12 cellular contexts compared by ENCODE assay signal in genomic region chr9:1042466-1042865, GRCh38. TPM values are rescaled to one million over a fixed set of nuclear protein-coding genes. Genes with fewer than 3 reads are reported as not detected.
DNase-seq lines count a peak whose midpoint lies in the region; ATAC-seq and TF ChIP-seq lines count a peak whose summit lies in the region.
"Had no signal": no experiment of that assay in that cellular context is flagged by ENCODE, and none has a peak within 500 bp of the region (broad histone marks: within the 10 kb centered on the region; RNA-seq: fewer than 3 reads in every experiment).

No MANE protein-coding gene starts in this region.

- no peak overlapping the region for H3K27ac ChIP-seq in HUES48 (ENCODE audit: low read depth, low read length)

- H3K9me3 ChIP-seq in HUES48 (ENCODE audit: control insufficient read depth, insufficient read depth, low read length) (no peaks in the 10 kb centered on the region), Caco-2 (no peaks in the 10 kb centered on the region)

- no TSS peak for BruUV-seq in Caco-2 (replicated peaks; lab: Mats Ljungman, UMichigan)

- H3K4me1 Mint-ChIP-seq in nephron (peaks cover 6% of the 10 kb centered on the region), Caco-2 (ENCODE audit: low read depth, unreplicated experiment) (no peaks in the 10 kb centered on the region)
- peaks cover 8% of the 10 kb centered on the region for H3K4me1 Mint-ChIP-seq in stimulated activated memory B cell treated with anti-CD40 and anti-IgM and Interleukin-4, amounts not matched to agents 10 μg/mL and 1 μg/mL and 100 μg/mL, for 72 hours

- H3K36me3 Mint-ChIP-seq in nephron (ENCODE audit: low read depth), result no peaks in the 10 kb centered on the region
- H3K36me3 Mint-ChIP-seq in Caco-2 (ENCODE audit: insufficient read depth, unreplicated experiment), result no peaks in the 10 kb centered on the region
- no peaks in the 10 kb centered on the region for H3K36me3 Mint-ChIP-seq in stimulated activated memory B cell treated with anti-CD40 and anti-IgM and Interleukin-4, amounts not matched to agents 10 μg/mL and 1 μg/mL and 100 μg/mL, for 72 hours

- no peak overlapping the region for H3K9ac ChIP-seq in HUES48 (ENCODE audit: low read depth, low read length)

- TF ChIP-seq CTCF in nephron (IDR thresholded peaks at IDR 0.05; ENCODE audit: unreplicated experiment in 3 of 3), result peak; percentile 52 to 68 (median 56)
- TF ChIP-seq CTCF in Caco-2 (IDR thresholded peaks at IDR 0.05; ENCODE audit: insufficient read depth in 1 of 2, low read depth in 1 of 2, low read length in 1 of 2, severe bottlenecking in 1 of 2, unreplicated experiment in 1 of 2), result no peak

- CTCF ChIA-PET in Caco-2 (lab: Charles Lee), result no interaction called here

- ATAC-seq in HG03520 (IDR thresholded peaks at IDR 0.05; ENCODE audit: unreplicated experiment) (no peak), HG03439 (IDR thresholded peaks at IDR 0.05; ENCODE audit: unreplicated experiment) (no peak)
- ATAC-seq in stimulated activated memory B cell treated with anti-CD40 and anti-IgM and Interleukin-4, amounts not matched to agents 10 μg/mL and 1 μg/mL and 100 μg/mL, for 72 hours, result no peak

- intact Hi-C loops in Caco-2 (cut with micrococcal nuclease; ENCODE audit: unreplicated experiment), result no loop called here

- H3K27me3 Mint-ChIP-seq in nephron (ENCODE audit: low read depth) (peaks cover 94% of the 10 kb centered on the region), Caco-2 (ENCODE audit: insufficient read depth, unreplicated experiment) (no peaks in the 10 kb centered on the region)
- H3K27me3 Mint-ChIP-seq in stimulated activated memory B cell treated with anti-CD40 and anti-IgM and Interleukin-4, amounts not matched to agents 10 μg/mL and 1 μg/mL and 100 μg/mL, for 72 hours, result peaks cover 75% of the 10 kb centered on the region

- POLR2A ChIA-PET in Caco-2 (lab: Charles Lee), result no interaction called here

- H3K4me3 Mint-ChIP-seq in nephron (peak overlapping the region; percentile 77 to 83 (median 79)), Caco-2 (ENCODE audit: unreplicated experiment) (no peak overlapping the region)
- no peak overlapping the region for H3K4me3 Mint-ChIP-seq in stimulated activated memory B cell treated with anti-CD40 and anti-IgM and Interleukin-4, amounts not matched to agents 10 μg/mL and 1 μg/mL and 100 μg/mL, for 72 hours

- H3K36me3 ChIP-seq in HUES48 (ENCODE audit: control insufficient read depth, insufficient read depth, low read length) (no peaks in the 10 kb centered on the region), Caco-2 (ENCODE audit: control insufficient read depth, insufficient read depth, low read length) (no peaks in the 10 kb centered on the region)

- H3K4me1 ChIP-seq in HUES48 (ENCODE audit: control insufficient read depth, insufficient read depth, low read length) (peaks cover 5% of the 10 kb centered on the region), Caco-2 (no peaks in the 10 kb centered on the region)

- DNase-seq in D341Med (ENCODE audit: low spot score), result peak; percentile 86
- peak; percentile 11 for DNase-seq in dermis blood vessel endothelial cell
- DNase-seq in Caco-2, result no peak
- DNase-seq: NCI-H187 treated with DMSO at 0.1 percent for 48 hours, T1000 had no signal

- H3K4me3 ChIP-seq in HUES48 (ENCODE audit: low read depth, low read length) (peak overlapping the region; percentile 50), Caco-2 (ENCODE audit: low read depth, low read length) (no peak overlapping the region)
- H3K4me3 ChIP-seq: lung had no signal

- H3K9me3 Mint-ChIP-seq in nephron (peaks cover 4% of the 10 kb centered on the region), Caco-2 (ENCODE audit: unreplicated experiment) (no peaks in the 10 kb centered on the region)
- no peaks in the 10 kb centered on the region for H3K9me3 Mint-ChIP-seq in stimulated activated memory B cell treated with anti-CD40 and anti-IgM and Interleukin-4, amounts not matched to agents 10 μg/mL and 1 μg/mL and 100 μg/mL, for 72 hours
- H3K9me3 Mint-ChIP-seq: central memory CD8-positive, alpha-beta T cell had no signal

- H3K27ac Mint-ChIP-seq in nephron (no peak overlapping the region), Caco-2 (ENCODE audit: unreplicated experiment) (no peak overlapping the region)
- H3K27ac Mint-ChIP-seq in stimulated activated memory B cell treated with anti-CD40 and anti-IgM and Interleukin-4, amounts not matched to agents 10 μg/mL and 1 μg/mL and 100 μg/mL, for 72 hours, result no peak overlapping the region

- H3K27me3 ChIP-seq in HUES48 (ENCODE audit: control insufficient read depth, insufficient read depth, low read length) (peaks cover 100% of the 10 kb centered on the region), Caco-2 (replicated peaks; ENCODE audit: control insufficient read depth, insufficient read depth, low read length) (no peaks in the 10 kb centered on the region)

RNA-seq across cellular contexts. Expression of gene DMRT2, which starts 7.7 kb away (rescaled TPM):
- total RNA-seq in dermis blood vessel endothelial cell (not detected in 2 replicates), Caco-2 (2022) (0.61 and 0.70 TPM in 2 replicates)

Comparison
In these comparisons a context has a peak if more than half of its experiments do, and no peak if none do; other contexts are left out.
1. DNase-seq: peak in D341Med (single experiment) and dermis blood vessel endothelial cell (single experiment); none in Caco-2 (0 of 2).
2. H3K4me3 Mint-ChIP-seq: peak in nephron (3 of 3); none in Caco-2 (single experiment) and stimulated activated memory B cell treated with anti-CD40 and anti-IgM and Interleukin-4, amounts not matched to agents 10 μg/mL and 1 μg/mL and 100 μg/mL, for 72 hours (single experiment).
3. CTCF ChIP-seq: peak in nephron (3 of 3); none in Caco-2 (0 of 2).